In the genomic region with DNA sequence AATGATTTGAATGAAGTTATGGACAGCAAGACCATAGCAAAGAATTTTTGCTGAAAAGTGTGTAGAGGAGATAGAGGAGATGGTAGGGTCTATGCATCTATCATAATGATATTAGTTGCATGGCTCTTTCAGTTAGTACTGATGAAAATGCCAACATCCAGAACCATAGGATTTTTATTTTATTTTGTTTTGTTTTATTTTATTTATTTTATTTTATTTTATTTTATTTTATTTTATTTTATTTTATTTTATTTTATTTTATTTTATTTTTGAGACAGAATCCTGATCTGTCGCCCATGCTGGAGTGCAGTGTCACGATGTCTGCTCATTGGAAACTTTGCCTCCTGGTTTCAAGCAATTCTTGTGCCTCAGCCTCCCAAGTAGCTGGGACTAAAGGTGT, we compare ENCODE assay signal across 3 cellular contexts.
"Had no signal": no experiment of that assay in that cellular context is flagged by ENCODE, and none has a peak within 500 bp of the region (broad histone marks: within the 10 kb centered on the region; RNA-seq: fewer than 3 reads in every experiment).

No MANE protein-coding gene starts in this region.

- DNase-seq: GDM1, GF-D8 had no signal

- ATAC-seq: GM12878 had no signal
